In the genomic region with DNA sequence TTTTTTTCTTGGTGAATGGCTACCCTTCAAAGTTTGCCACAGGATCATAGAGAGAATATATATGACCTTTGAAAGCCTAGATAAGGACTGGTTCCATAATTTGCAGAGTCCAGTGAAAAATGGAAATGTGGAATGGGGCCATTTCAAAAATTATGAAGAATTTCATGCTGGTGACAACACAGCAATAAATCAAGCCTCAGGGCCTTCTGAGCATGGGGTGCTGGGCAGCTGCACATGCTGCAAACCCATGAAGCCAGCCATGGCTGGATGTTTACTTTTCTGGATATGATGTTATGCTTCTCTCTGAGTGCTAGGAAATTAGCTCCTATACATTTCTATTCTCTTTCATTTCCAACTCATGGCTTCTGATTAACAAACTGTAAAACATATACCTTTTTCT, we compare ENCODE assay signal across 29 cellular contexts.
"Had no signal": no experiment of that assay in that cellular context is flagged by ENCODE, and none has a peak within 500 bp of the region (broad histone marks: within the 10 kb centered on the region; RNA-seq: fewer than 3 reads in every experiment).

No MANE protein-coding gene starts in this region.

- H3K36me3 Mint-ChIP-seq: stimulated activated effector memory CD8-positive, alpha-beta T cell treated with anti-CD3 and anti-CD28 coated beads, Interleukin-12 subunit alpha, Interleukin-12 subunit beta, amount 100 ng/mL, for 72 hours; stimulated activated memory B cell treated with anti-CD40 and anti-IgM and Interleukin-4, amounts not matched to agents 10 μg/mL and 1 μg/mL and 100 μg/mL, for 72 hours; stimulated activated naive B cell treated with anti-CD40 and anti-IgM and Interleukin-4, amounts not matched to agents 10 μg/mL and 1 μg/mL and 100 μg/mL, for 72 hours; type B pancreatic cell had no signal

- ATAC-seq: stimulated activated effector memory CD8-positive, alpha-beta T cell treated with anti-CD3 and anti-CD28 coated beads, Interleukin-12 subunit alpha, Interleukin-12 subunit beta, amount 100 ng/mL, for 72 hours; stimulated activated memory B cell treated with anti-CD40 and anti-IgM and Interleukin-4, amounts not matched to agents 10 μg/mL and 1 μg/mL and 100 μg/mL, for 72 hours; stimulated activated naive B cell treated with anti-CD40 and anti-IgM and Interleukin-4, amounts not matched to agents 10 μg/mL and 1 μg/mL and 100 μg/mL, for 72 hours; stimulated activated naive CD8-positive, alpha-beta T cell treated with anti-CD3 and anti-CD28 coated beads, Interleukin-15, amount 100 ng/mL, for 72 hours; stimulated activated naive CD8-positive, alpha-beta T cell treated with anti-CD3 and anti-CD28 coated beads, Interleukin-15, Interleukin-2, amounts not matched to agents 100 U/mL and 50 U/mL, for 24 hours; upper lobe of right lung had no signal

- H3K27me3 ChIP-seq: suprapubic skin, testis, thyroid gland, tibial artery, tibial nerve, transverse colon, upper lobe of left lung, upper lobe of right lung, uterus, vagina had no signal

- H3K9me3 ChIP-seq: stomach, suprapubic skin, testis, thoracic aorta, thyroid gland, tibial artery, tibial nerve, transverse colon, upper lobe of left lung, upper lobe of right lung, uterus, vagina had no signal

- H3K27me3 Mint-ChIP-seq: stimulated activated naive CD8-positive, alpha-beta T cell treated with anti-CD3 and anti-CD28 coated beads, Interleukin-15, amount 100 ng/mL, for 72 hours; stimulated activated naive CD8-positive, alpha-beta T cell treated with anti-CD3 and anti-CD28 coated beads, Interleukin-15, Interleukin-2, amounts not matched to agents 100 ng/mL and 50 ng/mL, for 24 hours had no signal

- H3K4me1 ChIP-seq: stomach, suprapubic skin, testis, thyroid gland, tibial artery, tibial nerve, transverse colon, upper lobe of left lung, upper lobe of right lung, uterus, vagina had no signal

- H3K27ac Mint-ChIP-seq: stimulated activated effector memory CD8-positive, alpha-beta T cell treated with anti-CD3 and anti-CD28 coated beads, Interleukin-12 subunit alpha, Interleukin-12 subunit beta, amount 100 ng/mL, for 72 hours; stimulated activated memory B cell treated with anti-CD40 and anti-IgM and Interleukin-4, amounts not matched to agents 10 μg/mL and 1 μg/mL and 100 μg/mL, for 72 hours; stimulated activated naive B cell treated with anti-CD40 and anti-IgM and Interleukin-4, amounts not matched to agents 10 μg/mL and 1 μg/mL and 100 μg/mL, for 72 hours; stimulated activated naive CD8-positive, alpha-beta T cell treated with anti-CD3 and anti-CD28 coated beads, Interleukin-15, amount 100 ng/mL, for 72 hours; stimulated activated naive CD8-positive, alpha-beta T cell treated with anti-CD3 and anti-CD28 coated beads, Interleukin-15, Interleukin-2, amounts not matched to agents 100 ng/mL and 50 ng/mL, for 24 hours; type B pancreatic cell had no signal

- H3K36me3 ChIP-seq: stomach, suprapubic skin, thoracic aorta, thyroid gland, tibial artery, transverse colon, upper lobe of left lung, uterus, vagina had no signal

- H3K9me3 Mint-ChIP-seq: stimulated activated effector memory CD8-positive, alpha-beta T cell treated with anti-CD3 and anti-CD28 coated beads, Interleukin-12 subunit alpha, Interleukin-12 subunit beta, amount 100 ng/mL, for 72 hours; stimulated activated memory B cell treated with anti-CD40 and anti-IgM and Interleukin-4, amounts not matched to agents 10 μg/mL and 1 μg/mL and 100 μg/mL, for 72 hours; stimulated activated naive B cell treated with anti-CD40 and anti-IgM and Interleukin-4, amounts not matched to agents 10 μg/mL and 1 μg/mL and 100 μg/mL, for 72 hours; stimulated activated naive CD8-positive, alpha-beta T cell treated with anti-CD3 and anti-CD28 coated beads, Interleukin-15, amount 100 ng/mL, for 72 hours; stimulated activated naive CD8-positive, alpha-beta T cell treated with anti-CD3 and anti-CD28 coated beads, Interleukin-15, Interleukin-2, amounts not matched to agents 100 ng/mL and 50 ng/mL, for 24 hours; type B pancreatic cell had no signal

- H3K4me1 Mint-ChIP-seq: stimulated activated effector memory CD8-positive, alpha-beta T cell treated with anti-CD3 and anti-CD28 coated beads, Interleukin-12 subunit alpha, Interleukin-12 subunit beta, amount 100 ng/mL, for 72 hours; stimulated activated memory B cell treated with anti-CD40 and anti-IgM and Interleukin-4, amounts not matched to agents 10 μg/mL and 1 μg/mL and 100 μg/mL, for 72 hours; stimulated activated naive B cell treated with anti-CD40 and anti-IgM and Interleukin-4, amounts not matched to agents 10 μg/mL and 1 μg/mL and 100 μg/mL, for 72 hours; stimulated activated naive CD8-positive, alpha-beta T cell treated with anti-CD3 and anti-CD28 coated beads, Interleukin-15, amount 100 ng/mL, for 72 hours had no signal

- H3K4me3 Mint-ChIP-seq: stimulated activated effector memory CD8-positive, alpha-beta T cell treated with anti-CD3 and anti-CD28 coated beads, Interleukin-12 subunit alpha, Interleukin-12 subunit beta, amount 100 ng/mL, for 72 hours; stimulated activated memory B cell treated with anti-CD40 and anti-IgM and Interleukin-4, amounts not matched to agents 10 μg/mL and 1 μg/mL and 100 μg/mL, for 72 hours; stimulated activated naive B cell treated with anti-CD40 and anti-IgM and Interleukin-4, amounts not matched to agents 10 μg/mL and 1 μg/mL and 100 μg/mL, for 72 hours; stimulated activated naive CD8-positive, alpha-beta T cell treated with anti-CD3 and anti-CD28 coated beads, Interleukin-15, amount 100 ng/mL, for 72 hours; stimulated activated naive CD8-positive, alpha-beta T cell treated with anti-CD3 and anti-CD28 coated beads, Interleukin-15, Interleukin-2, amounts not matched to agents 100 ng/mL and 50 ng/mL, for 24 hours; type B pancreatic cell had no signal

- FAIRE-seq: urothelium cell line had no signal

- H3K4me3 ChIP-seq: stomach, suprapubic skin, testis, thoracic aorta, thyroid gland, tibial artery, tibial nerve, transverse colon, upper lobe of left lung, upper lobe of right lung, uterus, vagina had no signal

- H3K27ac ChIP-seq: stomach, suprapubic skin, testis, thoracic aorta, thyroid gland, tibial artery, tibial nerve, transverse colon, upper lobe of left lung, upper lobe of right lung, uterus, vagina had no signal

- DNase-seq: stimulated activated CD4-positive, alpha-beta T cell treated with anti-CD3 and anti-CD28 coated beads, Interleukin-2, amount 100 ng/mL, for 48 hours; stimulated activated CD4-positive, alpha-beta T cell treated with anti-CD3 and anti-CD28 coated beads, Interleukin-4, amount 100 ng/mL, for 1 hour; stimulated activated CD4-positive, alpha-beta T cell treated with anti-CD3 and anti-CD28 coated beads, Interleukin-4, amount 100 ng/mL, for 24 hours; stimulated activated CD4-positive, alpha-beta T cell treated with anti-CD3 and anti-CD28 coated beads, Interleukin-4, amount 100 ng/mL, for 4 hours; stimulated activated CD8-positive, alpha-beta memory T cell treated with anti-CD3 and anti-CD28 coated beads, Interleukin-4, amount 100 ng/mL, for 48 hours; stimulated activated naive B cell treated with anti-CD40 and anti-IgM and Interleukin-4, amounts not matched to agents 10 μg/mL and 1 μg/mL and 100 μg/mL, for 72 hours; stimulated activated naive CD4-positive, alpha-beta T cell; stimulated activated naive CD4-positive, alpha-beta T cell treated with Interleukin-2 at 50 U/mL for 16 hours; stimulated activated naive CD8-positive, alpha-beta T cell treated with anti-CD3 and anti-CD28 coated beads, Interleukin-15, amount 100 ng/mL, for 72 hours; stimulated activated naive CD8-positive, alpha-beta T cell treated with anti-CD3 and anti-CD28 coated beads, Interleukin-15, Interleukin-2, amounts not matched to agents 100 U/mL and 50 U/mL, for 24 hours; stomach; substantia nigra; testis; thyroid gland; tibial artery; transverse colon; trophoblast cell; upper lobe of left lung; upper lobe of right lung; uterus had no signal
